Comparison of ENCODE assay signal across 8 cellular contexts in the genomic region with DNA sequence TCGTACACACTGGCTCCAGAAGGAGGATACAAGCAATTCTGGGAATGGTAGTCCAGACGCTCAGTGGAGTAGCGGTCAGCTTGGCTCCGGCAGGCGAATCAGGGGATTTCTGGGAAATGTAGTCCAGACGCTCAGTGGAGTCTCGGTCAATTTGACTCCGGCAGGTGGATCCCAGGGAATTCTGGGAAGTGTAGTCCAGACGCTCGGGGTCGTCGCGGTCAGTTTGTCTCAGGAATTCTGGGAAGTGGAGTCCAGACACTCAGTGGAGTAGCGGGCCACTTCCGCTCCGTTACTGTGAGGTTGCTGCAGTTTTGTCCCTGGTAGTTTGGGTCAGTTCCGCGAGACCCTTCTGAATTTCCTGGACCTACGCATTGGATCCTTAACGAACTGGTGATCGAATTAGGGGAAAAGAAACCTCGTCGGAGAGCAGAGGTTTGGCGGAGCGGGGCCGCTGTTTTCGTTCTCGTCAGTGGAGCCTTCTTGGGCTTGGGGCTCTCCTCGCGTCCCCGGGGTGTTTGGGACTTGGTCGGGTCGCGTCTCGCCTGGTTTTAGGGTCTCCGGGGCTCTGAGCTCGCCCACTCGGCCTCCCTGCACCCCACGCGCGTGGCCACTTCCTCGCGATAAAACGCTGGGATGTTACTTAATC. TPM values are rescaled to one million over a fixed set of nuclear protein-coding genes. Genes with fewer than 3 reads are reported as not detected.
DNase-seq lines count a peak whose midpoint lies in the region; ATAC-seq and TF ChIP-seq lines count a peak whose summit lies in the region.

A gene (plus strand): TSS at position 262 of the 646 bp plus-strand sequence. CDS start 2,429 bp downstream, outside the sequence.

- H3K9me3 Mint-ChIP-seq in type B pancreatic cell = peaks cover 10% of the 10 kb centered on the region

- peak within 1 kb of the TSS; percentile 100 for H3K4me3 Mint-ChIP-seq in type B pancreatic cell

- peak within 1 kb of the TSS in 9 of 10 donors; percentile 37 to 88 (median 84) for H3K27ac ChIP-seq in heart right ventricle

- H3K36me3 ChIP-seq in heart right ventricle = peaks cover 0 to 41% (median 23%) of the 10 kb centered on the region in 9 donors

- H3K4me1 ChIP-seq in heart right ventricle = peaks cover 0 to 31% (median 19%) of the 10 kb centered on the region in 9 donors

- H3K4me3 ChIP-seq in GM12865 (ENCODE audit: low read depth, low read length) (peak within 1 kb of the TSS; percentile 80), heart right ventricle (peak within 1 kb of the TSS; percentile 44 to 85 (median 73))

- peaks cover 0 to 40% (median 18%) of the 10 kb centered on the region in 11 donors for H3K9me3 ChIP-seq in heart right ventricle

- no peaks in the 10 kb centered on the region for H3K27me3 ChIP-seq in heart right ventricle

- ATAC-seq in HG02678 (IDR thresholded peaks at IDR 0.05; ENCODE audit: unreplicated experiment) = peak; percentile 94
- peak; percentile 98 to 100 (median 99) for ATAC-seq in heart right ventricle

- intact Hi-C loops in heart right ventricle (cut with DNase I) = loop anchor here in 8 of 10 donors (1.0 to 10.0 kb wide), 19 partner anchors 18 to 192 kb away; a partner anchor contains a TSS

- H3K4me1 Mint-ChIP-seq in type B pancreatic cell (ENCODE audit: unreplicated experiment) = peaks cover 12% of the 10 kb centered on the region

- TF ChIP-seq CTCF in GM12865 (IDR thresholded peaks at IDR 0.05; ENCODE audit: insufficient read depth, low read depth, low read length, missing control alignments) (no peak), heart right ventricle (IDR thresholded peaks at IDR 0.05) (peak in 2 of 9 donors; percentile 4 to 24), type B pancreatic cell (conservative IDR thresholded peaks at IDR 0.05) (no peak)

- peaks cover 30% of the 10 kb centered on the region for H3K36me3 Mint-ChIP-seq in type B pancreatic cell

- DNase-seq in GM12865 (ENCODE audit: low read depth) (peak; percentile 97), NCI-H128 (lab: John Stamatoyannopoulos, UW; ENCODE audit: unreplicated experiment) (peak; percentile 93), SW480 (ENCODE audit: low spot score) (peak; percentile 99), amniotic stem cell (lab: John Stamatoyannopoulos, UW) (peak; percentile 96), heart right ventricle (peak; percentile 87 to 99), pons (ENCODE audit: low spot score) (peak; percentile 100), type B pancreatic cell (ENCODE audit: extremely low spot score, unreplicated experiment) (peak; percentile 92)

- 0 to 1% methylated on average over 44 of the region's 44 CpGs for WGBS in heart right ventricle, 2 donors

- H3K27me3 Mint-ChIP-seq in type B pancreatic cell = no peaks in the 10 kb centered on the region

- peak within 1 kb of the TSS; percentile 94 for H3K27ac Mint-ChIP-seq in type B pancreatic cell

RNA-seq across cellular contexts. Expression of the gene that starts here (rescaled TPM):
- 1 to 10 TPM; 2.3 to 5.0 (median 3.2) TPM for total RNA-seq in heart right ventricle
- 1 to 10 TPM; 1.2 to 2.0 TPM for polyA plus RNA-seq in heart right ventricle
- total RNA-seq in type B pancreatic cell (ENCODE audit: low replicate concordance) = 5.8 and 8.4 TPM in 2 replicates

Comparison
In these comparisons a context has a peak if more than half of its experiments do, and no peak if none do; other contexts are left out.
1. Peak in every context shown above with its lines: DNase-seq, ATAC-seq, H3K4me3 ChIP-seq and H3K27ac ChIP-seq.